Comparison of ENCODE assay signal across 17 cellular contexts in genomic region chr16:61654962-61655361, GRCh38.
A peak's percentile ranks its signal among the peaks of the same experiment; 100 is the strongest.
DNase-seq lines count a peak whose midpoint lies in the region; ATAC-seq and FAIRE-seq lines count a peak whose summit lies in the region.
"Had no signal": no experiment of that assay in that cellular context is flagged by ENCODE, and none has a peak within 500 bp of the region (broad histone marks: within the 10 kb centered on the region; RNA-seq: fewer than 3 reads in every experiment).

No MANE protein-coding gene starts in this region.

- DNase-seq in EL, result peak; percentile 4
- DNase-seq in NCI-H69 (lab: John Stamatoyannopoulos, UW), result peak; percentile 0
- peak in 1 of 2 donors; percentile 1 for DNase-seq in frontal cortex (ENCODE audit: low spot score in 2 of 2)
- peak; percentile 68 for DNase-seq in midbrain (lab: John Stamatoyannopoulos, UW)
- DNase-seq in activated CD4-positive, alpha-beta T cell treated with anti-CD3 and anti-CD28 coated beads, Interleukin-2, amount 50 U/mL, for 1 hour, result no peak
- no peak for DNase-seq in stimulated activated CD8-positive, alpha-beta memory T cell treated with anti-CD3 and anti-CD28 coated beads, Interleukin-4, amount 100 ng/mL, for 48 hours
- DNase-seq: DMS 273 treated with DMSO at 0.1 percent for 48 hours, GF-D8, GOT3, NCI-H1417 treated with DMSO at 0.1 percent for 48 hours, NCI-H1930, NCI-H2171 treated with DMSO at 0.1 percent for 48 hours, NCI-H446 had no signal

- peak; percentile 71 for FAIRE-seq in frontal cortex (lab: Jason Lieb, UNC)
- FAIRE-seq: RCC 7860 had no signal

- no peak for ATAC-seq in HG02588 (IDR thresholded peaks at IDR 0.05; ENCODE audit: unreplicated experiment)
- ATAC-seq in HG03378 (IDR thresholded peaks at IDR 0.05; ENCODE audit: unreplicated experiment), result no peak
- ATAC-seq: Right ventricle myocardium inferior had no signal

Comparison
In these comparisons a context has a peak if more than half of its experiments do, and no peak if none do; other contexts are left out.
1. DNase-seq: peak in EL (single experiment), NCI-H69 (single experiment) and midbrain (single experiment); none in activated CD4-positive, alpha-beta T cell treated with anti-CD3 and anti-CD28 coated beads, Interleukin-2, amount 50 U/mL, for 1 hour (single experiment) and stimulated activated CD8-positive, alpha-beta memory T cell treated with anti-CD3 and anti-CD28 coated beads, Interleukin-4, amount 100 ng/mL, for 48 hours (single experiment).